In genomic region chr12:76445469-76445868, GRCh38 we compare ENCODE assay signal across 22 cellular contexts.
DNase-seq lines count a peak whose midpoint lies in the region; ATAC-seq and TF ChIP-seq lines count a peak whose summit lies in the region.
"Had no signal": no experiment of that assay in that cellular context is flagged by ENCODE, and none has a peak within 500 bp of the region (broad histone marks: within the 10 kb centered on the region; RNA-seq: fewer than 3 reads in every experiment).

No MANE protein-coding gene starts in this region.

- H3K4me1 Mint-ChIP-seq in activated CD4-positive, alpha-beta T cell treated with anti-CD3 and anti-CD28 coated beads for 36 hours, result peaks cover 50% of the 10 kb centered on the region
- H3K4me1 Mint-ChIP-seq in activated CD4-positive, alpha-beta T cell treated with anti-CD3 and anti-CD28 coated beads, Interleukin-2, amount 10 ng/mL, durations not matched to agents 24 days and 14 days, result peaks cover 21% of the 10 kb centered on the region
- peaks cover 47% of the 10 kb centered on the region for H3K4me1 Mint-ChIP-seq in HFFc6 (ENCODE audit: low read depth)

- no peaks in the 10 kb centered on the region for H3K36me3 ChIP-seq in uterus
- H3K36me3 ChIP-seq: brain microvascular endothelial cell, right lobe of liver had no signal

- TF ChIP-seq POLR2A in uterus (IDR thresholded peaks at IDR 0.05), result no peak

- POLR2A ChIA-PET in activated CD4-positive, alpha-beta T cell treated with anti-CD3 and anti-CD28 coated beads for 36 hours (lab: Charles Lee), result no interaction called here

- H3K27me3 ChIP-seq in uterus, result no peaks in the 10 kb centered on the region
- H3K27me3 ChIP-seq: brain microvascular endothelial cell, heart right ventricle, right lobe of liver, SJSA1, upper lobe of right lung had no signal

- peaks cover 17% of the 10 kb centered on the region for H3K36me3 Mint-ChIP-seq in activated CD4-positive, alpha-beta T cell treated with anti-CD3 and anti-CD28 coated beads for 36 hours (ENCODE audit: low read depth)
- H3K36me3 Mint-ChIP-seq in activated CD4-positive, alpha-beta T cell treated with anti-CD3 and anti-CD28 coated beads, Interleukin-2, amount 10 ng/mL, durations not matched to agents 24 days and 14 days (ENCODE audit: low read depth), result peaks cover 18% of the 10 kb centered on the region
- H3K36me3 Mint-ChIP-seq in HFFc6 (ENCODE audit: low read depth), result peaks cover 10% of the 10 kb centered on the region

- peaks cover 0 to 7% of the 10 kb centered on the region in 2 donors for H3K4me1 ChIP-seq in uterus
- H3K4me1 ChIP-seq: right lobe of liver had no signal

- no peaks in the 10 kb centered on the region for H3K27me3 Mint-ChIP-seq in activated CD4-positive, alpha-beta T cell treated with anti-CD3 and anti-CD28 coated beads for 36 hours
- H3K27me3 Mint-ChIP-seq in activated CD4-positive, alpha-beta T cell treated with anti-CD3 and anti-CD28 coated beads, Interleukin-2, amount 10 ng/mL, durations not matched to agents 24 days and 14 days, result no peaks in the 10 kb centered on the region
- H3K27me3 Mint-ChIP-seq in HFFc6 (ENCODE audit: insufficient read depth), result no peaks in the 10 kb centered on the region
- H3K27me3 Mint-ChIP-seq: CD4-positive, alpha-beta memory T cell had no signal

- no peak for DNase-seq in activated CD4-positive, alpha-beta T cell treated with anti-CD3 and anti-CD28 coated beads for 36 hours
- DNase-seq in activated CD4-positive, alpha-beta T cell treated with anti-CD3 and anti-CD28 coated beads, Interleukin-2, amount 10 ng/mL, durations not matched to agents 24 days and 14 days, result no peak
- DNase-seq in HFFc6, result peak; percentile 33
- DNase-seq in RPMI7951 (ENCODE audit: low read depth), result peak; percentile 28
- DNase-seq in kidney tubule cell (ENCODE audit: low spot score), result peak; percentile 13
- DNase-seq in iPS-NIHi11 (ENCODE audit: low spot score), result no peak
- DNase-seq in uterus, result no peak
- no peak for DNase-seq in Right ventricle myocardium inferior (ENCODE audit: missing footprints)
- DNase-seq: activated CD4-positive, alpha-beta T cell treated with anti-CD3 and anti-CD28 coated beads for 1 hour; brain microvascular endothelial cell; CD4-positive, alpha-beta memory T cell; DMS 273 treated with DMSO at 0.1 percent for 48 hours; heart right ventricle; mesenchymal stem cell; NCI-H146; NCI-H524; right lobe of liver; upper lobe of right lung had no signal

- H3K27ac ChIP-seq in uterus, result no peak overlapping the region
- H3K27ac ChIP-seq: 22Rv1, brain microvascular endothelial cell, heart right ventricle, right lobe of liver, SJSA1, upper lobe of right lung had no signal

- CTCF ChIA-PET in activated CD4-positive, alpha-beta T cell treated with anti-CD3 and anti-CD28 coated beads for 36 hours (lab: Charles Lee), result interaction anchor here (0.7 to 1.1 kb wide), 3 partner anchors 10 to 16 kb away, joined by 3 to 4 read pairs (median 3); no protein-coding TSS in a partner anchor

- no peaks in the 10 kb centered on the region for H3K9me3 ChIP-seq in uterus
- H3K9me3 ChIP-seq: heart right ventricle, right lobe of liver, SJSA1, upper lobe of right lung had no signal

- no peak overlapping the region for H3K4me3 Mint-ChIP-seq in activated CD4-positive, alpha-beta T cell treated with anti-CD3 and anti-CD28 coated beads for 36 hours
- H3K4me3 Mint-ChIP-seq in activated CD4-positive, alpha-beta T cell treated with anti-CD3 and anti-CD28 coated beads, Interleukin-2, amount 10 ng/mL, durations not matched to agents 24 days and 14 days, result no peak overlapping the region
- H3K4me3 Mint-ChIP-seq in HFFc6, result peak overlapping the region; percentile 27
- H3K4me3 Mint-ChIP-seq: activated T-helper 1 cell treated with anti-CD3 and anti-CD28 coated beads, Interleukin-12 subunit alpha, Interleukin-12 subunit beta, Interleukin-2, Interleukin-4 antibody, amounts not matched to agents 30 ng/mL and 10 ng/mL and 1 ng/mL, durations not matched to agents 14 hours and 24 hours and 36 hours had no signal

- TF ChIP-seq CTCF in HFFc6 (IDR thresholded peaks at IDR 0.05) (no peak), uterus (IDR thresholded peaks at IDR 0.05) (no peak)

- H3K27ac Mint-ChIP-seq in activated CD4-positive, alpha-beta T cell treated with anti-CD3 and anti-CD28 coated beads for 36 hours, result no peak overlapping the region
- no peak overlapping the region for H3K27ac Mint-ChIP-seq in activated CD4-positive, alpha-beta T cell treated with anti-CD3 and anti-CD28 coated beads, Interleukin-2, amount 10 ng/mL, durations not matched to agents 24 days and 14 days
- peak overlapping the region; percentile 29; the same call in 1 of the 2 replicates for H3K27ac Mint-ChIP-seq in HFFc6
- H3K27ac Mint-ChIP-seq: activated T-helper 1 cell treated with anti-CD3 and anti-CD28 coated beads, Interleukin-12 subunit alpha, Interleukin-12 subunit beta, Interleukin-2, Interleukin-4 antibody, amounts not matched to agents 30 ng/mL and 10 ng/mL and 1 ng/mL, durations not matched to agents 14 hours and 24 hours and 36 hours had no signal

- no peaks in the 10 kb centered on the region for H3K9me3 Mint-ChIP-seq in activated CD4-positive, alpha-beta T cell treated with anti-CD3 and anti-CD28 coated beads for 36 hours (ENCODE audit: low read depth)
- H3K9me3 Mint-ChIP-seq in activated CD4-positive, alpha-beta T cell treated with anti-CD3 and anti-CD28 coated beads, Interleukin-2, amount 10 ng/mL, durations not matched to agents 24 days and 14 days, result peaks cover 7% of the 10 kb centered on the region
- peaks cover 7% of the 10 kb centered on the region; the same call in 1 of the 2 replicates for H3K9me3 Mint-ChIP-seq in HFFc6
- H3K9me3 Mint-ChIP-seq: activated T-helper 1 cell treated with anti-CD3 and anti-CD28 coated beads, Interleukin-12 subunit alpha, Interleukin-12 subunit beta, Interleukin-2, Interleukin-4 antibody, amounts not matched to agents 30 ng/mL and 10 ng/mL and 1 ng/mL, durations not matched to agents 14 hours and 24 hours and 36 hours; CD4-positive, alpha-beta memory T cell had no signal

- intact Hi-C loops in activated CD4-positive, alpha-beta T cell treated with anti-CD3 and anti-CD28 coated beads for 36 hours (cut with DNase I, micrococcal nuclease), result loop anchor here in 1 of 2 experiments (5.0 kb wide), 1 partner anchor 68 kb away; no protein-coding TSS in a partner anchor
- intact Hi-C loops in activated CD4-positive, alpha-beta T cell treated with anti-CD3 and anti-CD28 coated beads, Interleukin-2, amount 10 ng/mL, durations not matched to agents 24 days and 14 days (cut with micrococcal nuclease), result no loop called here
- intact Hi-C loops in uterus (cut with DNase I; ENCODE audit: low total_unique reads) (no loop called here), Right ventricle myocardium inferior (cut with DNase I) (no loop called here)

- peak; percentile 48 for ATAC-seq in activated CD4-positive, alpha-beta T cell treated with anti-CD3 and anti-CD28 coated beads for 36 hours
- no peak for ATAC-seq in Right ventricle myocardium inferior
- ATAC-seq: heart right ventricle, left lobe of liver, right lobe of liver, upper lobe of right lung had no signal

- no peak overlapping the region for H3K4me3 ChIP-seq in uterus
- H3K4me3 ChIP-seq: heart right ventricle, right lobe of liver, SJSA1, upper lobe of right lung had no signal

Comparison
In these comparisons a context has a peak if more than half of its experiments do, and no peak if none do; other contexts are left out.
1. DNase-seq: peak in HFFc6 (single experiment), RPMI7951 (single experiment) and kidney tubule cell (single experiment); none in activated CD4-positive, alpha-beta T cell treated with anti-CD3 and anti-CD28 coated beads for 36 hours (single experiment), activated CD4-positive, alpha-beta T cell treated with anti-CD3 and anti-CD28 coated beads, Interleukin-2, amount 10 ng/mL, durations not matched to agents 24 days and 14 days (single experiment), iPS-NIHi11 (single experiment), uterus (0 of 2) and Right ventricle myocardium inferior (single experiment).